In the genomic region with DNA sequence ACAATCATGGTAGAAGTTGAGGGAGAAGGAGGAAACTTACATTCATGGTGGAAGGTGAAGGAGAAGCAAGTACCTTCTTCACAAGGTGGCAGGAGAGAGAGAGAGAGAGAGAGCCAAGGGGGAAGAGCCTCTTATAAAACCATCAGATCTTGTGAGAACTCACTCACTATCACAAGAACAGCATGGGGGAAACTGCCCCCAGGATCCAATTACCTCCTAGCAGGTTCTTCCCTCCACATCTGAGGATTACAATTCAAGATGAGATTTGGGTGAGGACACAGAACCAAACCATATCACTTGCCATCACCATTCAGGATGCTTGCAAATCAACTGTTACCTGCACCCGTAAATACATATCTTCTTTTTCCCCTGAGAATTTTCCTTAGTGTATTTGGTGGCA, we compare ENCODE assay signal across 11 cellular contexts. TPM values are rescaled to one million over a fixed set of nuclear protein-coding genes. Genes with fewer than 3 reads are reported as not detected.
DNase-seq lines count a peak whose midpoint lies in the region; ATAC-seq and TF ChIP-seq lines count a peak whose summit lies in the region.
"Not testable (repeated sequence)": the region's sequence is repeated elsewhere in the genome, so short reads cannot be mapped to it uniquely, and the experiment has no call there.
"Had no signal": no experiment of that assay in that cellular context is flagged by ENCODE, and none has a peak within 500 bp of the region (broad histone marks: within the 10 kb centered on the region; RNA-seq: fewer than 3 reads in every experiment).

No MANE protein-coding gene starts in this region.

- H3K27ac Mint-ChIP-seq in activated naive CD4-positive, alpha-beta T cell treated with anti-CD3 and anti-CD28 coated beads, Interleukin-2, amount 50 U/mL, for 24 hours: peak overlapping the region; percentile 8

- H3K27me3 Mint-ChIP-seq in activated naive CD4-positive, alpha-beta T cell treated with anti-CD3 and anti-CD28 coated beads, Interleukin-2, amount 50 U/mL, for 24 hours: not testable (repeated sequence)

- ATAC-seq in right lobe of liver; lower lobe of right lung; upper lobe of left lung (ENCODE audit: low FRiP score in 2 of 2): not testable (repeated sequence)

- peak; percentile 5 for DNase-seq in islet precursor cell
- DNase-seq in right lobe of liver, lower lobe of right lung, upper lobe of left lung: not testable (repeated sequence)

- H3K9me3 Mint-ChIP-seq in activated naive CD4-positive, alpha-beta T cell treated with anti-CD3 and anti-CD28 coated beads, Interleukin-2, amount 50 U/mL, for 24 hours: not testable (repeated sequence)

- POLR2A ChIA-PET in HEK293 (lab: Yijun Ruan, JAX): not testable (repeated sequence)

- not testable (repeated sequence) for H3K36me3 Mint-ChIP-seq in activated naive CD4-positive, alpha-beta T cell treated with anti-CD3 and anti-CD28 coated beads, Interleukin-2, amount 50 U/mL, for 24 hours

- TF ChIP-seq CTCF in HEK293 (tag by site-specific recombination; IDR thresholded peaks at IDR 0.05); right lobe of liver (IDR thresholded peaks at IDR 0.05); lower lobe of right lung (IDR thresholded peaks at IDR 0.05); upper lobe of left lung (IDR thresholded peaks at IDR 0.05): not testable (repeated sequence)

- 64% methylated on average over 1 of the region's 1 CpG for WGBS in right lobe of liver (ENCODE audit: insufficient coverage, low coverage, low lambda C conversion rate, missing lambda C conversion rate)
- 82 to 100% methylated on average over 1 of the region's 1 CpG for WGBS in upper lobe of left lung, 2 donors

- CTCF ChIA-PET in HEK293 (lab: Yijun Ruan, JAX): interaction anchor here (0.9 to 1.3 kb wide), 3 partner anchors 107 to 292 kb away, joined by 3 to 6 read pairs (median 5); no protein-coding TSS in a partner anchor

- not testable (repeated sequence) for TF ChIP-seq EP300 in upper lobe of left lung (IDR thresholded peaks at IDR 0.05)

- H3K9me3 ChIP-seq in HEK293 (ENCODE audit: control insufficient read depth, insufficient read depth, low read depth, low read length); right lobe of liver; lower lobe of right lung; upper lobe of left lung: not testable (repeated sequence)

- not testable (repeated sequence) for H3K27ac ChIP-seq in HEK293 (ENCODE audit: extremely low read depth, low read depth, low read length); upper lobe of left lung
- H3K27ac ChIP-seq in right lobe of liver (peak overlapping the region in 1 of 3 donors; percentile 84), lower lobe of right lung (peak overlapping the region; percentile 7)

- intact Hi-C loops in right lobe of liver (cut with DNase I); lower lobe of right lung (cut with DNase I): not testable (repeated sequence)

- H3K4me1 ChIP-seq in HEK293 (ENCODE audit: control insufficient read depth, insufficient read depth, low read length): peaks cover 12% of the 10 kb centered on the region
- H3K4me1 ChIP-seq in right lobe of liver: peaks cover 0 to 30% (median 10%) of the 10 kb centered on the region in 4 donors
- peaks cover 13% of the 10 kb centered on the region for H3K4me1 ChIP-seq in lower lobe of right lung
- peaks cover 0 to 20% (median 7%) of the 10 kb centered on the region in 4 donors for H3K4me1 ChIP-seq in upper lobe of left lung

- H3K36me3 ChIP-seq in HEK293 (ENCODE audit: control insufficient read depth in 2 of 2, insufficient read depth in 1 of 2, low read length in 2 of 2); right lobe of liver; lower lobe of right lung; upper lobe of left lung: not testable (repeated sequence)

- H3K27me3 ChIP-seq in right lobe of liver; lower lobe of right lung (ENCODE audit: low read depth); upper lobe of left lung: not testable (repeated sequence)

- not testable (repeated sequence) for TF ChIP-seq POLR2A in right lobe of liver (IDR thresholded peaks at IDR 0.05); upper lobe of left lung (IDR thresholded peaks at IDR 0.05)

- not testable (repeated sequence) for H3K4me3 Mint-ChIP-seq in activated naive CD4-positive, alpha-beta T cell treated with anti-CD3 and anti-CD28 coated beads, Interleukin-2, amount 50 U/mL, for 24 hours

- not testable (repeated sequence) for H3K4me1 Mint-ChIP-seq in activated naive CD4-positive, alpha-beta T cell treated with anti-CD3 and anti-CD28 coated beads, Interleukin-2, amount 50 U/mL, for 24 hours

- not testable (repeated sequence) for H3K4me3 ChIP-seq in HEK293 (ENCODE audit: low read depth, low read length)
- H3K4me3 ChIP-seq in right lobe of liver: peak overlapping the region in 2 of 3 donors; percentile 47 to 49
- H3K4me3 ChIP-seq in lower lobe of right lung: peak overlapping the region; percentile 55
- peak overlapping the region in 3 of 4 donors; percentile 46 to 54 (median 50) for H3K4me3 ChIP-seq in upper lobe of left lung

TF ChIP-seq in HEK293, 187 proteins besides CTCF, POLR2A, EP300 and RAD21:
- TF ChIP-seq ZNF398 (tag by site-specific recombination; IDR thresholded peaks at IDR 0.05) (0 out of 2 replicates have a peak, but pooled peaks have one; percentile 15), ZNF596 (tag by site-specific recombination; IDR thresholded peaks at IDR 0.05) (0 out of 2 replicates have a peak, but pooled peaks have one; percentile 50)

RNA-seq across cellular contexts. Expression of gene CYP2A7, which starts 44.2 kb away (rescaled TPM):
- total RNA-seq in right lobe of liver: 1,000 to 10,000 TPM in 1 of 6 experiments, 100 to 1,000 TPM in 2, 10 to 100 TPM in 1, 1 to 10 TPM in 2; 2.5 to 2,068 (median 134) TPM
- 0.68 TPM for total RNA-seq in lower lobe of right lung
- 1 to 10 TPM in 1 of 6 donors, under 1 TPM in 2, not detected in 3; 0.59 to 1.8 (median 0.71) TPM for total RNA-seq in upper lobe of left lung
- total RNA-seq: A673; Calu3; CD4-positive, alpha-beta memory T cell; CD4-positive, CD25-positive, alpha-beta regulatory T cell; CD8-positive, alpha-beta memory T cell had no signal
